9 cellular contexts compared by ENCODE assay signal in genomic region chr16:66427036-66427446, GRCh38. TPM values are rescaled to one million over a fixed set of nuclear protein-coding genes. Genes with fewer than 3 reads are reported as not detected.
A peak's percentile ranks its signal among the peaks of the same experiment; 100 is the strongest.
DNase-seq lines count a peak whose midpoint lies in the region; ATAC-seq, FAIRE-seq and TF ChIP-seq lines count a peak whose summit lies in the region.
"Had no signal": no experiment of that assay in that cellular context is flagged by ENCODE, and none has a peak within 500 bp of the region (broad histone marks: within the 10 kb centered on the region; RNA-seq: fewer than 3 reads in every experiment).

Gene BEAN1, plus strand, starts transcription at chr16:66427295. Its CDS starts 10,382 bp downstream, at chr16:66437677.

- H3K9ac ChIP-seq in HCT116 (ENCODE audit: low read length) (no peak within 1 kb of the TSS), mammary epithelial cell (ENCODE audit: insufficient read depth, low read length) (no peak within 1 kb of the TSS), HepG2 (ENCODE audit: insufficient read depth, low read depth, low read length) (peak within 1 kb of the TSS; percentile 45; the same call in 1 of the 2 replicates)

- H3K4me3 ChIP-seq in HCT116 (replicated peaks in 1 of 2; ENCODE audit: low read depth in 1 of 2, low read length in 2 of 2) (peak within 1 kb of the TSS in 1 of 2 experiments; percentile 26; a peak in 1 of 4 replicates), mammary epithelial cell (replicated peaks in 1 of 3; ENCODE audit: insufficient read depth in 1 of 3, low read depth in 2 of 3, low read length in 3 of 3) (peak within 1 kb of the TSS; percentile 37 to 47 (median 46)), HepG2 (replicated peaks in 1 of 3; ENCODE audit: insufficient read depth in 1 of 3, low read depth in 2 of 3, low read length in 3 of 3) (peak within 1 kb of the TSS; percentile 36 to 71 (median 44)), upper lobe of right lung (peak within 1 kb of the TSS; percentile 45)

- POLR2A ChIA-PET in HCT116 (lab: Charles Lee) (no interaction called here), HepG2 (lab: Yijun Ruan, JAX) (no interaction called here)

- H3K36me3 ChIP-seq in HCT116 (ENCODE audit: control insufficient read depth in 1 of 2, insufficient read depth in 2 of 2, low read length in 2 of 2) = no peaks in the 10 kb centered on the region
- H3K36me3 ChIP-seq in mammary epithelial cell (ENCODE audit: insufficient read depth, low read length) = no peaks in the 10 kb centered on the region
- H3K36me3 ChIP-seq in HepG2 (replicated peaks in 1 of 2; ENCODE audit: control insufficient read depth in 1 of 2, insufficient read depth in 2 of 2, low read length in 2 of 2) = no peaks in the 10 kb centered on the region
- no peaks in the 10 kb centered on the region for H3K36me3 ChIP-seq in upper lobe of right lung

- TF ChIP-seq POLR2A in HCT116 (IDR thresholded peaks at IDR 0.05; ENCODE audit: borderline replicate concordance, extremely low read depth, insufficient read depth, insufficient read length) = no peak
- no peak for TF ChIP-seq POLR2A in HepG2 (IDR thresholded peaks at IDR 0.05; ENCODE audit: insufficient read depth in 1 of 2, low read depth in 2 of 2, low read length in 2 of 2)

- no peak for TF ChIP-seq CTCF in HCT116 (IDR thresholded peaks at IDR 0.05 in 2 of 3, conservative IDR thresholded peaks at IDR 0.05 in 1 of 3; ENCODE audit: borderline replicate concordance in 1 of 3, insufficient read depth in 1 of 3, low read depth in 2 of 3, low read length in 2 of 3)
- TF ChIP-seq CTCF in mammary epithelial cell (conservative IDR thresholded peaks at IDR 0.05 in 1 of 2, IDR thresholded peaks at IDR 0.05 in 1 of 2; ENCODE audit: extremely low read depth in 1 of 2, insufficient read depth in 1 of 2, low read depth in 1 of 2, low read length in 2 of 2) = no peak
- no peak for TF ChIP-seq CTCF in HepG2 (CRISPR knock-in tag; IDR thresholded peaks at IDR 0.05)
- no peak for TF ChIP-seq CTCF in upper lobe of right lung (IDR thresholded peaks at IDR 0.05)

- FAIRE-seq in HepG2 (lab: Jason Lieb, UNC) = no peak
- FAIRE-seq: GM18507 had no signal

- H3K79me2 ChIP-seq in HCT116 (ENCODE audit: insufficient read depth, low read length) = no peaks in the 10 kb centered on the region
- no peaks in the 10 kb centered on the region for H3K79me2 ChIP-seq in mammary epithelial cell (ENCODE audit: insufficient read depth, low read length)
- H3K79me2 ChIP-seq in HepG2 (ENCODE audit: insufficient read depth, low read length) = no peaks in the 10 kb centered on the region

- H2AFZ ChIP-seq in HCT116 (ENCODE audit: low read depth, low read length, poor library complexity, severe bottlenecking) = no peak within 1 kb of the TSS
- peak within 1 kb of the TSS; percentile 87 for H2AFZ ChIP-seq in mammary epithelial cell (ENCODE audit: low read depth, low read length)
- no peak within 1 kb of the TSS for H2AFZ ChIP-seq in HepG2 (ENCODE audit: low read length)

- H3K27ac ChIP-seq in HCT116 (ENCODE audit: low read depth, low read length) (peak within 1 kb of the TSS; percentile 10; the same call in 1 of the 2 replicates), mammary epithelial cell (ENCODE audit: insufficient read depth, low read depth, low read length) (no peak within 1 kb of the TSS), HepG2 (ENCODE audit: extremely low read length, insufficient read depth, low read length) (no peak within 1 kb of the TSS), upper lobe of right lung (no peak within 1 kb of the TSS)

- in situ Hi-C loops in mammary epithelial cell (cut with MboI; ENCODE audit: low sequenced_read_pairs in 2 of 2) = no loop called here
- in situ Hi-C loops in HepG2 (cut with HindIII; ENCODE audit: extremely low pct_ligation_motif_present, low pct_unique_long_range_greater_than_20kb) = no loop called here

- H3K27me3 ChIP-seq in HCT116 (ENCODE audit: insufficient read depth, low read length) (peaks cover 24% of the 10 kb centered on the region; the same call in 1 of the 2 replicates), mammary epithelial cell (ENCODE audit: insufficient read depth, low read length) (peaks cover 9% of the 10 kb centered on the region), HepG2 (ENCODE audit: control insufficient read depth in 1 of 2, insufficient read depth in 2 of 2, low read length in 2 of 2) (peaks cover 15 to 68% of the 10 kb centered on the region in 2 experiments), upper lobe of right lung (peaks cover 25% of the 10 kb centered on the region)

- TF ChIP-seq RAD21 in HCT116 (IDR thresholded peaks at IDR 0.05; ENCODE audit: low read depth) (no peak), HepG2 (CRISPR knock-in tag; IDR thresholded peaks at IDR 0.05) (no peak)

- TF ChIP-seq EP300 in HepG2 (IDR thresholded peaks at IDR 0.05; ENCODE audit: low read depth in 2 of 2, low read length in 2 of 2) = no peak
- TF ChIP-seq EP300 in HepG2 (CRISPR knock-in tag; IDR thresholded peaks at IDR 0.05; ENCODE audit: borderline replicate concordance) = no peak

- CTCF ChIA-PET in HCT116 (lab: Charles Lee) (no interaction called here), mammary epithelial cell (lab: Charles Lee; ENCODE audit: low non-redundant PET) (no interaction called here), HepG2 (lab: Yijun Ruan, JAX; ENCODE audit: low intra/inter-chr PET ratio, low total read pairs) (no interaction called here)

- WGBS in mammary epithelial cell (ENCODE audit: low coverage, missing lambda C conversion rate) = no CpG with 5 or more reads among the region's 66 CpGs
- WGBS in HepG2 (ENCODE audit: low lambda C conversion rate) = no CpG with 5 or more reads among the region's 66 CpGs

- no peaks in the 10 kb centered on the region for H3K9me2 ChIP-seq in HCT116 (ENCODE audit: insufficient read depth)

- RAD21 ChIA-PET in HCT116 (lab: Charles Lee; ENCODE audit: low non-redundant PET in 1 of 2, low total read pairs in 2 of 2, uncharacterized antibody in 2 of 2, unreplicated experiment in 2 of 2) = no interaction called here

- peak; percentile 76 for ATAC-seq in HCT116
- peak; percentile 33 for ATAC-seq in HepG2
- ATAC-seq in upper lobe of right lung = peak; percentile 64
- ATAC-seq in HG02571 (IDR thresholded peaks at IDR 0.05; ENCODE audit: unreplicated experiment) = no peak

- BruUV-seq in HCT116 (replicated peaks; lab: Mats Ljungman, UMichigan) = no TSS peak
- no TSS peak for BruUV-seq in mammary epithelial cell (replicated peaks; lab: Mats Ljungman, UMichigan)
- no TSS peak for BruUV-seq in HepG2 (replicated peaks; lab: Mats Ljungman, UMichigan)

- H3K9me3 ChIP-seq in HCT116 (ENCODE audit: control insufficient read depth in 1 of 2, insufficient read depth in 1 of 2, low read depth in 1 of 2, low read length in 2 of 2) = no peaks in the 10 kb centered on the region
- no peaks in the 10 kb centered on the region for H3K9me3 ChIP-seq in mammary epithelial cell (replicated peaks; ENCODE audit: insufficient read depth, low read length)
- no peaks in the 10 kb centered on the region for H3K9me3 ChIP-seq in HepG2 (ENCODE audit: low read length)
- no peaks in the 10 kb centered on the region for H3K9me3 ChIP-seq in upper lobe of right lung

- H3K4me2 ChIP-seq in HCT116 (ENCODE audit: low read length) = peak within 1 kb of the TSS; percentile 63
- H3K4me2 ChIP-seq in mammary epithelial cell (ENCODE audit: insufficient read depth, low read depth, low read length) = peak within 1 kb of the TSS; percentile 86
- H3K4me2 ChIP-seq in HepG2 (ENCODE audit: low read depth, low read length) = peak within 1 kb of the TSS; percentile 92

- peaks cover 0 to 4% of the 10 kb centered on the region in 2 experiments; a peak in 1 of 4 replicates for H3K4me1 ChIP-seq in HCT116 (ENCODE audit: control insufficient read depth in 1 of 2, insufficient read depth in 2 of 2, low read length in 2 of 2)
- H3K4me1 ChIP-seq in mammary epithelial cell (ENCODE audit: insufficient read depth, low read length) = peaks cover 10% of the 10 kb centered on the region
- H3K4me1 ChIP-seq in HepG2 (ENCODE audit: insufficient read depth, low read length) = peaks cover 50% of the 10 kb centered on the region
- peaks cover 16% of the 10 kb centered on the region for H3K4me1 ChIP-seq in upper lobe of right lung

- dilution Hi-C loops in mammary epithelial cell (cut with HindIII; ENCODE audit: low sequenced_read_pairs) = no loop called here

- intact Hi-C loops in HCT116 (cut with micrococcal nuclease) (no loop called here), mammary epithelial cell (cut with micrococcal nuclease) (loop anchor here (5.0 kb wide), 1 partner anchor 35 kb away; no protein-coding TSS in a partner anchor), HepG2 (cut with micrococcal nuclease; ENCODE audit: unreplicated experiment) (no loop called here), upper lobe of right lung (cut with DNase I) (no loop called here)

- DNase-seq in 8988T (peak; percentile 86), HCT116 (ENCODE audit: low read depth, low spot score) (no peak), mammary epithelial cell (no peak), HepG2 (ENCODE audit: low spot score) (no peak), upper lobe of right lung (no peak), NOMO-1 treated with dmso at 0.1 percent for 144 hours (lab: John Stamatoyannopoulos, UW; ENCODE audit: unreplicated experiment) (no peak), cerebellar nuclear complex (lab: John Stamatoyannopoulos, UW) (no peak)

- H4K20me1 ChIP-seq in HCT116 (ENCODE audit: insufficient read depth) (no peaks in the 10 kb centered on the region), mammary epithelial cell (ENCODE audit: insufficient read depth, low read length) (no peaks in the 10 kb centered on the region), HepG2 (ENCODE audit: insufficient read depth, low read length) (no peaks in the 10 kb centered on the region)

RNA-seq across cellular contexts. Expression of gene BEAN1, which starts in this region (rescaled TPM):
- 0.61 TPM for total RNA-seq in HCT116 (2021; ENCODE audit: unreplicated experiment)
- polyA plus RNA-seq in HCT116 (2012) = 1.2 and 1.8 TPM in 2 replicates
- 1 to 10 TPM; 1.3 to 1.9 TPM for total RNA-seq in mammary epithelial cell
- 0.61 TPM for polyA plus RNA-seq in mammary epithelial cell
- not detected for polyA minus RNA-seq in mammary epithelial cell
- total RNA-seq in HepG2 (2016; rRNA removed; fragmentation: Illumina TruSeq; extraction: Trizol) = 0.29 and 0.53 TPM in 2 replicates
- total RNA-seq in HepG2 (2016; cell fraction: cytosol; rRNA removed; fragmentation: Illumina TruSeq; extraction: Trizol; ENCODE audit: low read depth) = 1.9 TPM in 2 replicates
- 0.25 and 0.54 TPM in 2 replicates for total RNA-seq in HepG2 (2016; cell fraction: insoluble cytoplasmic fraction; rRNA removed; fragmentation: Illumina TruSeq; extraction: Trizol)
- total RNA-seq in HepG2 (2016; cell fraction: membrane; rRNA removed; fragmentation: Illumina TruSeq; extraction: Trizol) = 0.56 and 1.5 TPM in 2 replicates
- total RNA-seq in HepG2 (2016; cell fraction: nucleus; rRNA removed; fragmentation: Illumina TruSeq; extraction: Trizol) = 0.65 TPM in 1 of 2 replicates, not detected in the other
- polyA plus RNA-seq in HepG2 (2011; rRNA removed) = 1.4 and 3.9 TPM in 2 replicates
- polyA plus RNA-seq in HepG2 (2011; cell fraction: cytosol; rRNA removed) = 2.0 and 2.5 TPM in 2 replicates
- 3.4 and 5.2 TPM in 2 replicates for polyA plus RNA-seq in HepG2 (2011; cell fraction: nucleus; rRNA removed)
- polyA plus RNA-seq in HepG2 (2012) = 1.6 and 4.4 TPM in 2 replicates
- 2.9 and 4.2 TPM in 2 replicates for polyA plus RNA-seq in HepG2 (2016; cell fraction: cytosol; fragmentation: Illumina TruSeq; extraction: Trizol; ENCODE audit: low read depth)
- 0.10 TPM in 1 of 2 replicates, not detected in the other for polyA plus RNA-seq in HepG2 (2016; cell fraction: insoluble cytoplasmic fraction; fragmentation: Illumina TruSeq; extraction: Trizol; ENCODE audit: low read depth)
- 2.4 and 2.8 TPM in 2 replicates for polyA plus RNA-seq in HepG2 (2016; cell fraction: membrane; fragmentation: Illumina TruSeq; extraction: Trizol; ENCODE audit: low read depth)
- polyA plus RNA-seq in HepG2 (2016; cell fraction: nucleus; fragmentation: Illumina TruSeq; extraction: Trizol; ENCODE audit: insufficient read depth, low read depth) = 0.81 and 1.1 TPM in 2 replicates
- 0.21 and 3.5 TPM in 2 replicates for polyA minus RNA-seq in HepG2 (2011; rRNA and poly(A)+ RNA removed; ENCODE audit: low replicate concordance)
- polyA minus RNA-seq in HepG2 (2011; cell fraction: cytosol; rRNA and poly(A)+ RNA removed) = 1.7 TPM in 1 of 2 replicates, not detected in the other
- polyA minus RNA-seq in HepG2 (2011; cell fraction: nucleus; rRNA and poly(A)+ RNA removed) = 1.5 and 1.9 TPM in 2 replicates
- total RNA-seq in upper lobe of right lung = 0.87 TPM

Comparison
In these comparisons a context has a peak if more than half of its experiments do, and no peak if none do; other contexts are left out.
1. Peak in ATAC-seq and H3K4me3 ChIP-seq in upper lobe of right lung; RNA of the gene not detected or under 1 TPM.